ENCODE assay signal across 8 cellular contexts in genomic region chr6:4358414-4359107, GRCh38.
DNase-seq lines count a peak whose midpoint lies in the region; ATAC-seq and TF ChIP-seq lines count a peak whose summit lies in the region.

No MANE protein-coding gene starts in this region.

- DNase-seq in NCI-H748 (lab: John Stamatoyannopoulos, UW; ENCODE audit: unreplicated experiment) (peak; percentile 44), NCI-H748 treated with DMSO at 0.1 percent for 48 hours (lab: John Stamatoyannopoulos, UW) (no peak), lung (ENCODE audit: low spot score) (peak; percentile 86), superior temporal gyrus (ENCODE audit: extremely low spot score) (peak; percentile 85), NCI-H1092 (lab: John Stamatoyannopoulos, UW) (no peak), KG1 (lab: John Stamatoyannopoulos, UW) (no peak)

- WGBS in lung, 2 donors = 56 to 77% methylated on average over 13 of the region's 13 CpGs

- H3K27ac ChIP-seq in duodenal mucosa (ENCODE audit: low read depth, low read length) = peak overlapping the region; percentile 50
- peak overlapping the region; percentile 75 to 91 for H3K27ac ChIP-seq in lung (ENCODE audit: low read depth in 1 of 2, low read length in 1 of 2)

- H3K9me3 ChIP-seq in duodenal mucosa (ENCODE audit: control insufficient read depth in 1 of 2, low read length in 2 of 2) (no peaks in the 10 kb centered on the region), lung (ENCODE audit: control insufficient read depth in 2 of 2, insufficient read depth in 1 of 2, low read length in 1 of 2) (no peaks in the 10 kb centered on the region)

- no peak for TF ChIP-seq CTCF in lung (IDR thresholded peaks at IDR 0.05; ENCODE audit: control extremely low read depth, extremely low read depth)

- H3K36me3 ChIP-seq in duodenal mucosa (ENCODE audit: control insufficient read depth in 1 of 2, insufficient read depth in 2 of 2, low read length in 2 of 2) = no peaks in the 10 kb centered on the region
- no peaks in the 10 kb centered on the region for H3K36me3 ChIP-seq in lung (ENCODE audit: control insufficient read depth in 2 of 2, insufficient read depth in 2 of 2, low read length in 2 of 2)

- ATAC-seq in lung (ENCODE audit: insufficient read depth, low FRiP score) = peak; percentile 89

- H3K4me3 ChIP-seq in duodenal mucosa (ENCODE audit: low read depth in 1 of 2, low read length in 2 of 2) (no peak overlapping the region), lung (no peak overlapping the region)

- peaks cover 7 to 14% of the 10 kb centered on the region in 2 donors for H3K4me1 ChIP-seq in duodenal mucosa (ENCODE audit: control insufficient read depth in 1 of 2, insufficient read depth in 2 of 2, low read length in 2 of 2)
- peaks cover 6 to 7% of the 10 kb centered on the region in 2 donors for H3K4me1 ChIP-seq in lung (ENCODE audit: control insufficient read depth in 2 of 2, insufficient read depth in 2 of 2, low read length in 2 of 2)

- peak overlapping the region in 1 of 2 donors; percentile 25 for H3K9ac ChIP-seq in duodenal mucosa (ENCODE audit: low read depth in 1 of 2, low read length in 2 of 2)

- no peaks in the 10 kb centered on the region for H3K27me3 ChIP-seq in duodenal mucosa (ENCODE audit: control insufficient read depth in 1 of 2, insufficient read depth in 2 of 2, low read length in 2 of 2)
- no peaks in the 10 kb centered on the region for H3K27me3 ChIP-seq in lung (ENCODE audit: control insufficient read depth, insufficient read depth)

TF ChIP-seq in PFSK-1, 5 proteins besides CTCF, POLR2A, EP300 and RAD21:
- peak; percentile 83 for TF ChIP-seq FOXP2 (optimal IDR thresholded peaks at IDR 0.05; ENCODE audit: borderline replicate concordance, extremely low read depth, extremely low read length, insufficient read depth)
- TF ChIP-seq, protein P1, sequence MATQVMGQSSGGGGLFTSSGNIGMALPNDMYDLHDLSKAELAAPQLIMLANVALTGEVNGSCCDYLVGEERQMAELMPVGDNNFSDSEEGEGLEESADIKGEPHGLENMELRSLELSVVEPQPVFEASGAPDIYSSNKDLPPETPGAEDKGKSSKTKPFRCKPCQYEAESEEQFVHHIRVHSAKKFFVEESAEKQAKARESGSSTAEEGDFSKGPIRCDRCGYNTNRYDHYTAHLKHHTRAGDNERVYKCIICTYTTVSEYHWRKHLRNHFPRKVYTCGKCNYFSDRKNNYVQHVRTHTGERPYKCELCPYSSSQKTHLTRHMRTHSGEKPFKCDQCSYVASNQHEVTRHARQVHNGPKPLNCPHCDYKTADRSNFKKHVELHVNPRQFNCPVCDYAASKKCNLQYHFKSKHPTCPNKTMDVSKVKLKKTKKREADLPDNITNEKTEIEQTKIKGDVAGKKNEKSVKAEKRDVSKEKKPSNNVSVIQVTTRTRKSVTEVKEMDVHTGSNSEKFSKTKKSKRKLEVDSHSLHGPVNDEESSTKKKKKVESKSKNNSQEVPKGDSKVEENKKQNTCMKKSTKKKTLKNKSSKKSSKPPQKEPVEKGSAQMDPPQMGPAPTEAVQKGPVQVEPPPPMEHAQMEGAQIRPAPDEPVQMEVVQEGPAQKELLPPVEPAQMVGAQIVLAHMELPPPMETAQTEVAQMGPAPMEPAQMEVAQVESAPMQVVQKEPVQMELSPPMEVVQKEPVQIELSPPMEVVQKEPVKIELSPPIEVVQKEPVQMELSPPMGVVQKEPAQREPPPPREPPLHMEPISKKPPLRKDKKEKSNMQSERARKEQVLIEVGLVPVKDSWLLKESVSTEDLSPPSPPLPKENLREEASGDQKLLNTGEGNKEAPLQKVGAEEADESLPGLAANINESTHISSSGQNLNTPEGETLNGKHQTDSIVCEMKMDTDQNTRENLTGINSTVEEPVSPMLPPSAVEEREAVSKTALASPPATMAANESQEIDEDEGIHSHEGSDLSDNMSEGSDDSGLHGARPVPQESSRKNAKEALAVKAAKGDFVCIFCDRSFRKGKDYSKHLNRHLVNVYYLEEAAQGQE (IDR thresholded peaks at IDR 0.05; ENCODE audit: insufficient read depth in 1 of 2, low read depth in 2 of 2, low read length in 2 of 2) = 0 out of 4 replicates have a peak, but pooled peaks of 1 of the 2 experiments have one; percentile 29
- TF ChIP-seq TAF1 (IDR thresholded peaks at IDR 0.05; ENCODE audit: borderline replicate concordance, insufficient read depth, low read length) = no peak
- no peak for TF ChIP-seq SIN3A (IDR thresholded peaks at IDR 0.05; ENCODE audit: borderline replicate concordance, insufficient read depth, low read length)
- TF ChIP-seq POLR2AphosphoS5 (IDR thresholded peaks at IDR 0.05; ENCODE audit: low read depth, low read length) = no peak

Comparison
In these comparisons a context has a peak if more than half of its experiments do, and no peak if none do; other contexts are left out.
1. DNase-seq: peak in NCI-H748 (single experiment), lung (single experiment) and superior temporal gyrus (single experiment); none in NCI-H748 treated with DMSO at 0.1 percent for 48 hours (single experiment), NCI-H1092 (single experiment) and KG1 (single experiment).